ENCODE assay signal across 8 cellular contexts in genomic region chr2:73736855-73737779, GRCh38. TPM values are rescaled to one million over a fixed set of nuclear protein-coding genes. Genes with fewer than 3 reads are reported as not detected.
A peak's percentile ranks its signal among the peaks of the same experiment; 100 is the strongest.
DNase-seq lines count a peak whose midpoint lies in the region; ATAC-seq and TF ChIP-seq lines count a peak whose summit lies in the region.

Gene TPRKB, minus strand, starts transcription at chr2:73737345. Its CDS starts 2,776 bp downstream, at chr2:73734569.

- H3K27ac Mint-ChIP-seq in activated T-helper 2 cell treated with anti-CD3 and anti-CD28 coated beads, Interferon-gamma antibody, Interleukin-2, Interleukin-4, amounts not matched to agents 10 μg/mL and 5 μg/mL and 100 μg/mL, durations not matched to agents 14 hours and 24 hours and 36 hours = peak within 1 kb of the TSS; percentile 87
- H3K27ac Mint-ChIP-seq in nephron = peak within 1 kb of the TSS; percentile 65 to 96 (median 70)
- H3K27ac Mint-ChIP-seq in stimulated activated naive CD8-positive, alpha-beta T cell treated with anti-CD3 and anti-CD28 coated beads, Interleukin-15, Interleukin-2, amounts not matched to agents 100 ng/mL and 50 ng/mL, for 24 hours = peak within 1 kb of the TSS; percentile 93

- intact Hi-C loops in activated T-helper 2 cell treated with anti-CD3 and anti-CD28 coated beads, Interferon-gamma antibody, Interleukin-2, Interleukin-4, amounts not matched to agents 10 μg/mL and 5 μg/mL and 100 μg/mL, durations not matched to agents 14 hours and 24 hours and 36 hours (cut with micrococcal nuclease) = loop anchor here (1.0 to 2.0 kb wide), 5 partner anchors 43 to 718 kb away; partner anchors contain the start of genes BOLA3, CCT7, DUSP11 and INO80B

- peaks cover 39% of the 10 kb centered on the region for H3K36me3 Mint-ChIP-seq in activated T-helper 2 cell treated with anti-CD3 and anti-CD28 coated beads, Interferon-gamma antibody, Interleukin-2, Interleukin-4, amounts not matched to agents 10 μg/mL and 5 μg/mL and 100 μg/mL, durations not matched to agents 14 hours and 24 hours and 36 hours (ENCODE audit: low read depth)
- H3K36me3 Mint-ChIP-seq in nephron (ENCODE audit: low read depth) = peaks cover 56% of the 10 kb centered on the region
- H3K36me3 Mint-ChIP-seq in stimulated activated naive CD8-positive, alpha-beta T cell treated with anti-CD3 and anti-CD28 coated beads, Interleukin-15, Interleukin-2, amounts not matched to agents 100 ng/mL and 50 ng/mL, for 24 hours (ENCODE audit: low read depth) = peaks cover 44% of the 10 kb centered on the region

- H3K9me3 ChIP-seq in RWPE2 (ENCODE audit: severe bottlenecking) = no peaks in the 10 kb centered on the region

- peak within 1 kb of the TSS; percentile 97 for H3K4me3 Mint-ChIP-seq in activated T-helper 2 cell treated with anti-CD3 and anti-CD28 coated beads, Interferon-gamma antibody, Interleukin-2, Interleukin-4, amounts not matched to agents 10 μg/mL and 5 μg/mL and 100 μg/mL, durations not matched to agents 14 hours and 24 hours and 36 hours (ENCODE audit: low read depth)
- H3K4me3 Mint-ChIP-seq in nephron = peak within 1 kb of the TSS; percentile 91 to 97 (median 93)
- H3K4me3 Mint-ChIP-seq in stimulated activated naive CD8-positive, alpha-beta T cell treated with anti-CD3 and anti-CD28 coated beads, Interleukin-15, Interleukin-2, amounts not matched to agents 100 ng/mL and 50 ng/mL, for 24 hours = peak within 1 kb of the TSS; percentile 100

- H3K36me3 ChIP-seq in RWPE2 (ENCODE audit: low read depth) = peaks cover 20% of the 10 kb centered on the region

- H3K4me1 ChIP-seq in RWPE2 (ENCODE audit: insufficient read depth, poor library complexity, severe bottlenecking) = peaks cover 9% of the 10 kb centered on the region

- H3K27me3 ChIP-seq in RWPE2 (ENCODE audit: insufficient read depth, poor library complexity, severe bottlenecking) = no peaks in the 10 kb centered on the region

- ATAC-seq in RWPE2 (ENCODE audit: low read depth) = peak; percentile 94

- TF ChIP-seq CTCF in RWPE2 (IDR thresholded peaks at IDR 0.05; ENCODE audit: poor library complexity, severe bottlenecking) (no peak), fibroblast of pulmonary artery (IDR thresholded peaks at IDR 0.05; ENCODE audit: low read length, missing control alignments) (no peak), nephron (IDR thresholded peaks at IDR 0.05; ENCODE audit: unreplicated experiment in 3 of 3) (no peak)

- H3K27ac ChIP-seq in RWPE2 (ENCODE audit: poor library complexity, severe bottlenecking) = peak within 1 kb of the TSS; percentile 62

- H3K27me3 Mint-ChIP-seq in activated T-helper 2 cell treated with anti-CD3 and anti-CD28 coated beads, Interferon-gamma antibody, Interleukin-2, Interleukin-4, amounts not matched to agents 10 μg/mL and 5 μg/mL and 100 μg/mL, durations not matched to agents 14 hours and 24 hours and 36 hours (ENCODE audit: low read depth) = no peaks in the 10 kb centered on the region
- peaks cover 15% of the 10 kb centered on the region for H3K27me3 Mint-ChIP-seq in nephron (ENCODE audit: low read depth)
- no peaks in the 10 kb centered on the region for H3K27me3 Mint-ChIP-seq in stimulated activated naive CD8-positive, alpha-beta T cell treated with anti-CD3 and anti-CD28 coated beads, Interleukin-15, Interleukin-2, amounts not matched to agents 100 ng/mL and 50 ng/mL, for 24 hours

- peaks cover 8% of the 10 kb centered on the region for H3K4me1 Mint-ChIP-seq in activated T-helper 2 cell treated with anti-CD3 and anti-CD28 coated beads, Interferon-gamma antibody, Interleukin-2, Interleukin-4, amounts not matched to agents 10 μg/mL and 5 μg/mL and 100 μg/mL, durations not matched to agents 14 hours and 24 hours and 36 hours (ENCODE audit: low read depth)
- H3K4me1 Mint-ChIP-seq in nephron = peaks cover 13% of the 10 kb centered on the region
- H3K4me1 Mint-ChIP-seq in stimulated activated naive CD8-positive, alpha-beta T cell treated with anti-CD3 and anti-CD28 coated beads, Interleukin-15, Interleukin-2, amounts not matched to agents 100 ng/mL and 50 ng/mL, for 24 hours (ENCODE audit: low read depth) = peaks cover 23% of the 10 kb centered on the region

- DNase-seq in EH (ENCODE audit: low read depth) (peak; percentile 98), H4 (ENCODE audit: low spot score) (peak; percentile 96), LoVo (ENCODE audit: low spot score) (peak; percentile 96), RWPE2 (ENCODE audit: low spot score) (peak; percentile 97), fibroblast of pulmonary artery (ENCODE audit: low read depth) (peak; percentile 98)
- peak; percentile 95 for DNase-seq in activated T-helper 2 cell treated with anti-CD3 and anti-CD28 coated beads, Interferon-gamma antibody, Interleukin-2, Interleukin-4, amounts not matched to agents 10 μg/mL and 5 μg/mL and 100 μg/mL, durations not matched to agents 14 hours and 24 hours and 36 hours (ENCODE audit: low spot score)

- H3K9me3 Mint-ChIP-seq in activated T-helper 2 cell treated with anti-CD3 and anti-CD28 coated beads, Interferon-gamma antibody, Interleukin-2, Interleukin-4, amounts not matched to agents 10 μg/mL and 5 μg/mL and 100 μg/mL, durations not matched to agents 14 hours and 24 hours and 36 hours = peaks cover 5% of the 10 kb centered on the region
- H3K9me3 Mint-ChIP-seq in nephron = peaks cover 11% of the 10 kb centered on the region
- H3K9me3 Mint-ChIP-seq in stimulated activated naive CD8-positive, alpha-beta T cell treated with anti-CD3 and anti-CD28 coated beads, Interleukin-15, Interleukin-2, amounts not matched to agents 100 ng/mL and 50 ng/mL, for 24 hours = peaks cover 4% of the 10 kb centered on the region

- H3K4me3 ChIP-seq in RWPE2 (ENCODE audit: severe bottlenecking) = peak within 1 kb of the TSS; percentile 45
- peak within 1 kb of the TSS; percentile 96 for H3K4me3 ChIP-seq in fibroblast of pulmonary artery (replicated peaks; ENCODE audit: low read depth, low read length)

RNA-seq across cellular contexts. Expression of gene TPRKB, which starts in this region (rescaled TPM):
- total RNA-seq in H4 (2014; rRNA removed; shearing (Covaris generic)) = 124 and 136 TPM in 2 replicates
- total RNA-seq in activated T-helper 2 cell treated with anti-CD3 and anti-CD28 coated beads, Interferon-gamma antibody, Interleukin-2, Interleukin-4, amounts not matched to agents 10 μg/mL and 5 μg/mL and 100 μg/mL, durations not matched to agents 14 hours and 24 hours and 36 hours = 31.9 and 36.0 TPM in 2 replicates

Comparison
In these comparisons a context has a peak if more than half of its experiments do, and no peak if none do; other contexts are left out.
1. Peak in every context shown above with its lines: DNase-seq, ATAC-seq, H3K4me3 ChIP-seq and H3K27ac ChIP-seq.